Comparison of ENCODE assay signal across 9 cellular contexts in genomic region chr5:119417891-119418781, GRCh38. TPM values are rescaled to one million over a fixed set of nuclear protein-coding genes. Genes with fewer than 3 reads are reported as not detected.
DNase-seq lines count a peak whose midpoint lies in the region; ATAC-seq, FAIRE-seq and TF ChIP-seq lines count a peak whose summit lies in the region.
"Had no signal": no experiment of that assay in that cellular context is flagged by ENCODE, and none has a peak within 500 bp of the region (broad histone marks: within the 10 kb centered on the region; RNA-seq: fewer than 3 reads in every experiment).

No MANE protein-coding gene starts in this region.

- FAIRE-seq in H54 (lab: Jason Lieb, UNC): no peak

- peak; percentile 73 for DNase-seq in MV-4-11 (lab: John Stamatoyannopoulos, UW)
- peak; percentile 83 for DNase-seq in choroid plexus epithelial cell (ENCODE audit: low read depth)
- DNase-seq in sciatic nerve (ENCODE audit: low spot score): no peak
- DNase-seq in cortex of kidney (lab: John Stamatoyannopoulos, UW): no peak
- DNase-seq in RPMI8226: no peak
- no peak for DNase-seq in H54 (ENCODE audit: insufficient read length, low spot score)
- DNase-seq: activated effector memory CD4-positive, alpha-beta T cell treated with Interleukin-2 at 50 U/mL for 16 hours; heart right ventricle had no signal

- TF ChIP-seq CTCF in choroid plexus epithelial cell (conservative IDR thresholded peaks at IDR 0.05; ENCODE audit: low read depth, low read length): no peak

- intact Hi-C loops in sciatic nerve (cut with DNase I): no loop called here

- ATAC-seq in GM19395 (IDR thresholded peaks at IDR 0.05; ENCODE audit: unreplicated experiment) (peak; percentile 18), sciatic nerve (peak; percentile 51)

- TF ChIP-seq POLR2A in H54 (IDR thresholded peaks at IDR 0.05; ENCODE audit: low read depth, low read length): no peak

- no peak overlapping the region for H3K4me3 ChIP-seq in choroid plexus epithelial cell (ENCODE audit: low read depth, low read length)
- H3K4me3 ChIP-seq: heart right ventricle had no signal

RNA-seq across cellular contexts. Expression of gene HSD17B4, which starts 34.2 kb away (rescaled TPM):
- 182 TPM for total RNA-seq in sciatic nerve

Comparison
In these comparisons a context has a peak if more than half of its experiments do, and no peak if none do; other contexts are left out.
1. DNase-seq: peak in MV-4-11 (single experiment) and choroid plexus epithelial cell (single experiment); none in sciatic nerve (single experiment), cortex of kidney (single experiment), RPMI8226 (single experiment) and H54 (single experiment).